12 cellular contexts compared by ENCODE assay signal in genomic region chrX:13691845-13692334, GRCh38. TPM values are rescaled to one million over a fixed set of nuclear protein-coding genes. Genes with fewer than 3 reads are reported as not detected.
DNase-seq lines count a peak whose midpoint lies in the region; ATAC-seq and TF ChIP-seq lines count a peak whose summit lies in the region.
"Had no signal": no experiment of that assay in that cellular context is flagged by ENCODE, and none has a peak within 500 bp of the region (broad histone marks: within the 10 kb centered on the region; RNA-seq: fewer than 3 reads in every experiment).

No MANE protein-coding gene starts in this region.

- peak overlapping the region in 2 of 4 donors; percentile 56 to 76 for H3K4me3 Mint-ChIP-seq in IgD-negative memory B cell

- ATAC-seq in psoas muscle (no peak), HG02759 (IDR thresholded peaks at IDR 0.05; ENCODE audit: unreplicated experiment) (no peak)
- ATAC-seq: heart right ventricle had no signal

- no peak overlapping the region for H3K27ac ChIP-seq in brain microvascular endothelial cell
- peak overlapping the region; percentile 53 for H3K27ac ChIP-seq in psoas muscle

- H3K27me3 ChIP-seq in brain microvascular endothelial cell (replicated peaks) (no peaks in the 10 kb centered on the region), psoas muscle (ENCODE audit: insufficient read depth in 3 of 3, low read length in 2 of 3) (peaks cover 0 to 5% (median 0%) of the 10 kb centered on the region in 3 donors)

- no peaks in the 10 kb centered on the region for H3K9me3 Mint-ChIP-seq in IgD-negative memory B cell

- intact Hi-C loops in psoas muscle (cut with DNase I), result no loop called here

- H3K27ac Mint-ChIP-seq in IgD-negative memory B cell, result peak overlapping the region; percentile 25 to 83 (median 79)

- peaks cover 24% of the 10 kb centered on the region for H3K4me1 ChIP-seq in psoas muscle

- TF ChIP-seq CTCF in brain microvascular endothelial cell (IDR thresholded peaks at IDR 0.05; ENCODE audit: low read depth, low read length, missing control alignments) (no peak), psoas muscle (IDR thresholded peaks at IDR 0.05) (no peak)

- in situ Hi-C loops in brain microvascular endothelial cell (cut with HindIII; ENCODE audit: low pct_ligation_motif_present, low sequenced_read_pairs), result no loop called here

- H3K27me3 Mint-ChIP-seq in IgD-negative memory B cell, result peaks cover 12% of the 10 kb centered on the region

- H3K4me1 Mint-ChIP-seq in IgD-negative memory B cell, result peaks cover 32 to 56% (median 47%) of the 10 kb centered on the region in 3 donors

- H3K36me3 ChIP-seq in brain microvascular endothelial cell (replicated peaks), result no peaks in the 10 kb centered on the region
- no peaks in the 10 kb centered on the region for H3K36me3 ChIP-seq in psoas muscle (ENCODE audit: insufficient read depth in 1 of 2, low read depth in 1 of 2)
- H3K36me3 ChIP-seq: heart right ventricle, sigmoid colon had no signal

- H3K4me3 ChIP-seq in brain microvascular endothelial cell (ENCODE audit: low read depth, low read length) (no peak overlapping the region), psoas muscle (no peak overlapping the region)
- H3K4me3 ChIP-seq: heart right ventricle, sigmoid colon had no signal

- no peaks in the 10 kb centered on the region for H3K9me3 ChIP-seq in psoas muscle
- H3K9me3 ChIP-seq: heart right ventricle, sigmoid colon had no signal

- DNase-seq in Daoy (ENCODE audit: low read depth), result peak; percentile 33
- DNase-seq in brain microvascular endothelial cell, result peak; percentile 35
- DNase-seq in psoas muscle, result no peak
- DNase-seq in NCI-H1436 (lab: John Stamatoyannopoulos, UW), result no peak
- no peak for DNase-seq in NCI-H1105 (lab: John Stamatoyannopoulos, UW)
- DNase-seq: heart right ventricle; midbrain; NCI-H1048; NK-92 treated with Interleukin-12 subunit alpha and Interleukin-12 subunit beta, amount 100 ng/mL, for 24 hours; sigmoid colon had no signal

- WGBS in psoas muscle, 3 donors, result 79 to 80% (median 79%) methylated on average over 6 of the region's 6 CpGs

- no peaks in the 10 kb centered on the region for H3K36me3 Mint-ChIP-seq in IgD-negative memory B cell

RNA-seq across cellular contexts. Expression of gene RAB9A, which starts 3.0 kb away (rescaled TPM):
- 13.5 and 23.2 TPM in 2 replicates for total RNA-seq in Daoy (2014; rRNA removed; shearing (Covaris generic))
- polyA plus RNA-seq in IgD-negative memory B cell (25.6 TPM), psoas muscle (10 to 100 TPM; 13.0 to 25.4 (median 22.8) TPM)
- total RNA-seq in psoas muscle, result 10 to 100 TPM; 13.2 to 15.3 (median 14.2) TPM

RNA-seq across cellular contexts. Expression of gene TCEANC, which starts 38.9 kb away (rescaled TPM):
- total RNA-seq in Daoy (2014; rRNA removed; shearing (Covaris generic)), result 0.57 and 2.2 TPM in 2 replicates
- polyA plus RNA-seq in IgD-negative memory B cell (13.0 TPM), psoas muscle (1 to 10 TPM in 2 of 3 donors, under 1 TPM in 1; 0.95 to 2.5 (median 2.2) TPM)
- total RNA-seq in psoas muscle, result 1 to 10 TPM; 3.5 to 5.2 (median 4.1) TPM

RNA-seq across cellular contexts. Expression of gene TRAPPC2, which starts 42.5 kb away (rescaled TPM):
- total RNA-seq in Daoy (2014; rRNA removed; shearing (Covaris generic)), result 6.7 and 14.6 TPM in 2 replicates
- polyA plus RNA-seq in IgD-negative memory B cell (34.5 TPM), psoas muscle (1 to 10 TPM; 2.1 to 4.7 (median 3.9) TPM)
- total RNA-seq in psoas muscle, result 1 to 10 TPM; 3.4 to 6.3 (median 5.0) TPM

RNA-seq across cellular contexts. Expression of gene OFD1, which starts 42.7 kb away (rescaled TPM):
- 6.2 and 10.2 TPM in 2 replicates for total RNA-seq in Daoy (2014; rRNA removed; shearing (Covaris generic))
- polyA plus RNA-seq in IgD-negative memory B cell, result 47.9 TPM
- 1 to 10 TPM; 7.2 to 8.2 (median 7.8) TPM for total RNA-seq in psoas muscle
- polyA plus RNA-seq in psoas muscle, result 1 to 10 TPM; 3.3 to 9.5 (median 8.4) TPM

Comparison
In these comparisons a context has a peak if more than half of its experiments do, and no peak if none do; other contexts are left out.
1. DNase-seq: peak in Daoy (single experiment) and brain microvascular endothelial cell (single experiment); none in psoas muscle (0 of 2), NCI-H1436 (single experiment) and NCI-H1105 (single experiment).